Comparison of ENCODE assay signal across 1 cellular context in genomic region chr5:98605010-98605425, GRCh38.
TF ChIP-seq lines count a peak whose summit lies in the region.

No MANE protein-coding gene starts in this region.

TF ChIP-seq in GM23338, 12 proteins besides CTCF, POLR2A, EP300 and RAD21 (continued from another document):
- TF ChIP-seq, protein P1, sequence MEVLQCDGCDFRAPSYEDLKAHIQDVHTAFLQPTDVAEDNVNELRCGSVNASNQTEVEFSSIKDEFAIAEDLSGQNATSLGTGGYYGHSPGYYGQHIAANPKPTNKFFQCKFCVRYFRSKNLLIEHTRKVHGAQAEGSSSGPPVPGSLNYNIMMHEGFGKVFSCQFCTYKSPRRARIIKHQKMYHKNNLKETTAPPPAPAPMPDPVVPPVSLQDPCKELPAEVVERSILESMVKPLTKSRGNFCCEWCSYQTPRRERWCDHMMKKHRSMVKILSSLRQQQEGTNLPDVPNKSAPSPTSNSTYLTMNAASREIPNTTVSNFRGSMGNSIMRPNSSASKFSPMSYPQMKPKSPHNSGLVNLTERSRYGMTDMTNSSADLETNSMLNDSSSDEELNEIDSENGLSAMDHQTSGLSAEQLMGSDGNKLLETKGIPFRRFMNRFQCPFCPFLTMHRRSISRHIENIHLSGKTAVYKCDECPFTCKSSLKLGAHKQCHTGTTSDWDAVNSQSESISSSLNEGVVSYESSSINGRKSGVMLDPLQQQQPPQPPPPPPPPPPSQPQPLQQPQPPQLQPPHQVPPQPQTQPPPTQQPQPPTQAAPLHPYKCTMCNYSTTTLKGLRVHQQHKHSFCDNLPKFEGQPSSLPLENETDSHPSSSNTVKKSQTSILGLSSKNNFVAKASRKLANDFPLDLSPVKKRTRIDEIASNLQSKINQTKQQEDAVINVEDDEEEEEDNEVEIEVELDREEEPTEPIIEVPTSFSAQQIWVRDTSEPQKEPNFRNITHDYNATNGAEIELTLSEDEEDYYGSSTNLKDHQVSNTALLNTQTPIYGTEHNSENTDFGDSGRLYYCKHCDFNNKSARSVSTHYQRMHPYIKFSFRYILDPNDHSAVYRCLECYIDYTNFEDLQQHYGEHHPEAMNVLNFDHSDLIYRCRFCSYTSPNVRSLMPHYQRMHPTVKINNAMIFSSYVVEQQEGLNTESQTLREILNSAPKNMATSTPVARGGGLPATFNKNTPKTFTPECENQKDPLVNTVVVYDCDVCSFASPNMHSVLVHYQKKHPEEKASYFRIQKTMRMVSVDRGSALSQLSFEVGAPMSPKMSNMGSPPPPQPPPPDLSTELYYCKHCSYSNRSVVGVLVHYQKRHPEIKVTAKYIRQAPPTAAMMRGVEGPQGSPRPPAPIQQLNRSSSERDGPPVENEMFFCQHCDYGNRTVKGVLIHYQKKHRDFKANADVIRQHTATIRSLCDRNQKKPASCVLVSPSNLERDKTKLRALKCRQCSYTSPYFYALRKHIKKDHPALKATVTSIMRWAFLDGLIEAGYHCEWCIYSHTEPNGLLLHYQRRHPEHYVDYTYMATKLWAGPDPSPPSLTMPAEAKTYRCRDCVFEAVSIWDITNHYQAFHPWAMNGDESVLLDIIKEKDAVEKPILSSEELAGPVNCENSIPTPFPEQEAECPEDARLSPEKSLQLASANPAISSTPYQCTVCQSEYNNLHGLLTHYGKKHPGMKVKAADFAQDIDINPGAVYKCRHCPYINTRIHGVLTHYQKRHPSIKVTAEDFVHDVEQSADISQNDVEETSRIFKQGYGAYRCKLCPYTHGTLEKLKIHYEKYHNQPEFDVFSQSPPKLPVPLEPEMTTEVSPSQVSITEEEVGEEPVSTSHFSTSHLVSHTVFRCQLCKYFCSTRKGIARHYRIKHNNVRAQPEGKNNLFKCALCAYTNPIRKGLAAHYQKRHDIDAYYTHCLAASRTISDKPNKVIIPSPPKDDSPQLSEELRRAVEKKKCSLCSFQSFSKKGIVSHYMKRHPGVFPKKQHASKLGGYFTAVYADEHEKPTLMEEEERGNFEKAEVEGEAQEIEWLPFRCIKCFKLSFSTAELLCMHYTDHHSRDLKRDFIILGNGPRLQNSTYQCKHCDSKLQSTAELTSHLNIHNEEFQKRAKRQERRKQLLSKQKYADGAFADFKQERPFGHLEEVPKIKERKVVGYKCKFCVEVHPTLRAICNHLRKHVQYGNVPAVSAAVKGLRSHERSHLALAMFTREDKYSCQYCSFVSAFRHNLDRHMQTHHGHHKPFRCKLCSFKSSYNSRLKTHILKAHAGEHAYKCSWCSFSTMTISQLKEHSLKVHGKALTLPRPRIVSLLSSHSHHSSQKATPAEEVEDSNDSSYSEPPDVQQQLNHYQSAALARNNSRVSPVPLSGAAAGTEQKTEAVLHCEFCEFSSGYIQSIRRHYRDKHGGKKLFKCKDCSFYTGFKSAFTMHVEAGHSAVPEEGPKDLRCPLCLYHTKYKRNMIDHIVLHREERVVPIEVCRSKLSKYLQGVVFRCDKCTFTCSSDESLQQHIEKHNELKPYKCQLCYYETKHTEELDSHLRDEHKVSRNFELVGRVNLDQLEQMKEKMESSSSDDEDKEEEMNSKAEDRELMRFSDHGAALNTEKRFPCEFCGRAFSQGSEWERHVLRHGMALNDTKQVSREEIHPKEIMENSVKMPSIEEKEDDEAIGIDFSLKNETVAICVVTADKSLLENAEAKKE (CRISPR knock-in tag; IDR thresholded peaks at IDR 0.05): no peak
- TF ChIP-seq ETS1 (IDR thresholded peaks at IDR 0.05) (no peak), NANOG (IDR thresholded peaks at IDR 0.05; ENCODE audit: borderline replicate concordance) (no peak), CREB1 (CRISPR knock-in tag; IDR thresholded peaks at IDR 0.05; ENCODE audit: low read depth) (no peak), ZNF114 (CRISPR knock-in tag; IDR thresholded peaks at IDR 0.05) (no peak), POLR2AphosphoS5 (IDR thresholded peaks at IDR 0.05; ENCODE audit: low read depth) (no peak), EZH2 (IDR thresholded peaks at IDR 0.05; ENCODE audit: low read depth, unreplicated experiment) (no peak), STAT1 (IDR thresholded peaks at IDR 0.05; ENCODE audit: unreplicated experiment) (no peak), EZH2phosphoT487 (IDR thresholded peaks at IDR 0.05; ENCODE audit: unreplicated experiment) (no peak)
- TF ChIP-seq, protein P2, sequence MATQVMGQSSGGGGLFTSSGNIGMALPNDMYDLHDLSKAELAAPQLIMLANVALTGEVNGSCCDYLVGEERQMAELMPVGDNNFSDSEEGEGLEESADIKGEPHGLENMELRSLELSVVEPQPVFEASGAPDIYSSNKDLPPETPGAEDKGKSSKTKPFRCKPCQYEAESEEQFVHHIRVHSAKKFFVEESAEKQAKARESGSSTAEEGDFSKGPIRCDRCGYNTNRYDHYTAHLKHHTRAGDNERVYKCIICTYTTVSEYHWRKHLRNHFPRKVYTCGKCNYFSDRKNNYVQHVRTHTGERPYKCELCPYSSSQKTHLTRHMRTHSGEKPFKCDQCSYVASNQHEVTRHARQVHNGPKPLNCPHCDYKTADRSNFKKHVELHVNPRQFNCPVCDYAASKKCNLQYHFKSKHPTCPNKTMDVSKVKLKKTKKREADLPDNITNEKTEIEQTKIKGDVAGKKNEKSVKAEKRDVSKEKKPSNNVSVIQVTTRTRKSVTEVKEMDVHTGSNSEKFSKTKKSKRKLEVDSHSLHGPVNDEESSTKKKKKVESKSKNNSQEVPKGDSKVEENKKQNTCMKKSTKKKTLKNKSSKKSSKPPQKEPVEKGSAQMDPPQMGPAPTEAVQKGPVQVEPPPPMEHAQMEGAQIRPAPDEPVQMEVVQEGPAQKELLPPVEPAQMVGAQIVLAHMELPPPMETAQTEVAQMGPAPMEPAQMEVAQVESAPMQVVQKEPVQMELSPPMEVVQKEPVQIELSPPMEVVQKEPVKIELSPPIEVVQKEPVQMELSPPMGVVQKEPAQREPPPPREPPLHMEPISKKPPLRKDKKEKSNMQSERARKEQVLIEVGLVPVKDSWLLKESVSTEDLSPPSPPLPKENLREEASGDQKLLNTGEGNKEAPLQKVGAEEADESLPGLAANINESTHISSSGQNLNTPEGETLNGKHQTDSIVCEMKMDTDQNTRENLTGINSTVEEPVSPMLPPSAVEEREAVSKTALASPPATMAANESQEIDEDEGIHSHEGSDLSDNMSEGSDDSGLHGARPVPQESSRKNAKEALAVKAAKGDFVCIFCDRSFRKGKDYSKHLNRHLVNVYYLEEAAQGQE (IDR thresholded peaks at IDR 0.05; ENCODE audit: unreplicated experiment): no peak
